In genomic region chr4:40316782-40317635, GRCh38 we compare ENCODE assay signal across 8 cellular contexts. TPM values are rescaled to one million over a fixed set of nuclear protein-coding genes. Genes with fewer than 3 reads are reported as not detected.
DNase-seq lines count a peak whose midpoint lies in the region; ATAC-seq and TF ChIP-seq lines count a peak whose summit lies in the region.

No MANE protein-coding gene starts in this region.

- peak overlapping the region; percentile 89 to 98 for H3K27ac Mint-ChIP-seq in effector memory CD8-positive, alpha-beta T cell
- peak overlapping the region; percentile 98 to 100 for H3K27ac Mint-ChIP-seq in stimulated activated naive CD8-positive, alpha-beta T cell treated with anti-CD3 and anti-CD28 coated beads, Interleukin-15, amount 100 ng/mL, for 72 hours

- H3K9me3 ChIP-seq in mucosa of descending colon, result no peaks in the 10 kb centered on the region

- no peaks in the 10 kb centered on the region for H3K27me3 Mint-ChIP-seq in effector memory CD8-positive, alpha-beta T cell
- H3K27me3 Mint-ChIP-seq in stimulated activated naive CD8-positive, alpha-beta T cell treated with anti-CD3 and anti-CD28 coated beads, Interleukin-15, amount 100 ng/mL, for 72 hours, result no peaks in the 10 kb centered on the region

- H3K4me1 Mint-ChIP-seq in effector memory CD8-positive, alpha-beta T cell (ENCODE audit: low read depth in 2 of 2), result peaks cover 9 to 10% of the 10 kb centered on the region in 2 donors
- H3K4me1 Mint-ChIP-seq in stimulated activated naive CD8-positive, alpha-beta T cell treated with anti-CD3 and anti-CD28 coated beads, Interleukin-15, amount 100 ng/mL, for 72 hours, result peaks cover 74% of the 10 kb centered on the region

- peak overlapping the region; percentile 64 to 74 for H3K4me3 Mint-ChIP-seq in effector memory CD8-positive, alpha-beta T cell
- peak overlapping the region; percentile 87 to 90 for H3K4me3 Mint-ChIP-seq in stimulated activated naive CD8-positive, alpha-beta T cell treated with anti-CD3 and anti-CD28 coated beads, Interleukin-15, amount 100 ng/mL, for 72 hours

- TF ChIP-seq CTCF in mucosa of descending colon (IDR thresholded peaks at IDR 0.05), result peak; percentile 35

- peaks cover 15% of the 10 kb centered on the region for H3K4me1 ChIP-seq in mucosa of descending colon (ENCODE audit: low read depth)

- peak; percentile 57 to 68 for DNase-seq in activated CD4-positive, alpha-beta T cell treated with anti-CD3 and anti-CD28 coated beads for 4 hours
- DNase-seq in effector memory CD8-positive, alpha-beta T cell, result peak; percentile 62 to 68 (median 63)
- DNase-seq in mucosa of descending colon (peak in 2 of 3 donors; percentile 34 to 61), NCI-H2227 treated with DMSO at 0.1 percent for 48 hours (lab: John Stamatoyannopoulos, UW) (no peak), GDM1 (lab: John Stamatoyannopoulos, UW) (no peak)
- DNase-seq in stimulated activated naive CD8-positive, alpha-beta T cell treated with anti-CD3 and anti-CD28 coated beads, Interleukin-15, amount 100 ng/mL, for 72 hours, result peak; percentile 74 to 80

- intact Hi-C loops in mucosa of descending colon (cut with DNase I, micrococcal nuclease), result loop anchor here in 1 of 2 donors (5.0 to 10.0 kb wide), 2 partner anchors 165 to 262 kb away; partner anchors contain the start of gene N4BP2

- no peaks in the 10 kb centered on the region for H3K36me3 ChIP-seq in mucosa of descending colon (ENCODE audit: low read depth)

- peak; percentile 53 for ATAC-seq in GM18868 (IDR thresholded peaks at IDR 0.05; ENCODE audit: unreplicated experiment)
- peak; percentile 50 for ATAC-seq in HG03439 (IDR thresholded peaks at IDR 0.05; ENCODE audit: unreplicated experiment)
- peak; percentile 78 for ATAC-seq in effector memory CD8-positive, alpha-beta T cell (replicated peaks)
- ATAC-seq in mucosa of descending colon, result peak; percentile 86
- peak; percentile 81 for ATAC-seq in stimulated activated naive CD8-positive, alpha-beta T cell treated with anti-CD3 and anti-CD28 coated beads, Interleukin-15, amount 100 ng/mL, for 72 hours

- no peak overlapping the region for H3K4me3 ChIP-seq in mucosa of descending colon

- H3K36me3 Mint-ChIP-seq in effector memory CD8-positive, alpha-beta T cell (ENCODE audit: insufficient read depth), result peaks cover 2% of the 10 kb centered on the region

- no peaks in the 10 kb centered on the region for H3K9me3 Mint-ChIP-seq in effector memory CD8-positive, alpha-beta T cell
- H3K9me3 Mint-ChIP-seq in stimulated activated naive CD8-positive, alpha-beta T cell treated with anti-CD3 and anti-CD28 coated beads, Interleukin-15, amount 100 ng/mL, for 72 hours, result no peaks in the 10 kb centered on the region

RNA-seq across cellular contexts. Expression of gene CHRNA9, which starts 18.1 kb away (rescaled TPM):
- not detected for total RNA-seq in mucosa of descending colon

Comparison
In these comparisons a context has a peak if more than half of its experiments do, and no peak if none do; other contexts are left out.
1. DNase-seq: peak in activated CD4-positive, alpha-beta T cell treated with anti-CD3 and anti-CD28 coated beads for 4 hours (2 of 2), effector memory CD8-positive, alpha-beta T cell (3 of 3), mucosa of descending colon (2 of 3) and stimulated activated naive CD8-positive, alpha-beta T cell treated with anti-CD3 and anti-CD28 coated beads, Interleukin-15, amount 100 ng/mL, for 72 hours (2 of 2); none in NCI-H2227 treated with DMSO at 0.1 percent for 48 hours (single experiment) and GDM1 (single experiment).
2. Peak in every context shown above with its lines, with median percentiles within 50 percentile points of each other: ATAC-seq.